1 cellular context compared by ENCODE assay signal in genomic region chr19:46017095-46017429, GRCh38.
A peak's percentile ranks its signal among the peaks of the same experiment; 100 is the strongest.
TF ChIP-seq lines count a peak whose summit lies in the region.

No MANE protein-coding gene starts in this region.

TF ChIP-seq in HepG2, 621 proteins besides CTCF, POLR2A, EP300 and RAD21:
- no peak for TF ChIP-seq ZNF282 (IDR thresholded peaks at IDR 0.05; ENCODE audit: partially characterized antibody)
- TF ChIP-seq KAT2B (IDR thresholded peaks at IDR 0.05; ENCODE audit: borderline replicate concordance, low read depth, low read length), result no peak
- TF ChIP-seq AHDC1 (CRISPR knock-in tag; IDR thresholded peaks at IDR 0.05; ENCODE audit: borderline replicate concordance), result no peak
- TF ChIP-seq NFYC (CRISPR knock-in tag; IDR thresholded peaks at IDR 0.05), result no peak
- no peak for TF ChIP-seq ZC3H4 (CRISPR knock-in tag; IDR thresholded peaks at IDR 0.05; ENCODE audit: borderline replicate concordance)
- TF ChIP-seq, protein P1, sequence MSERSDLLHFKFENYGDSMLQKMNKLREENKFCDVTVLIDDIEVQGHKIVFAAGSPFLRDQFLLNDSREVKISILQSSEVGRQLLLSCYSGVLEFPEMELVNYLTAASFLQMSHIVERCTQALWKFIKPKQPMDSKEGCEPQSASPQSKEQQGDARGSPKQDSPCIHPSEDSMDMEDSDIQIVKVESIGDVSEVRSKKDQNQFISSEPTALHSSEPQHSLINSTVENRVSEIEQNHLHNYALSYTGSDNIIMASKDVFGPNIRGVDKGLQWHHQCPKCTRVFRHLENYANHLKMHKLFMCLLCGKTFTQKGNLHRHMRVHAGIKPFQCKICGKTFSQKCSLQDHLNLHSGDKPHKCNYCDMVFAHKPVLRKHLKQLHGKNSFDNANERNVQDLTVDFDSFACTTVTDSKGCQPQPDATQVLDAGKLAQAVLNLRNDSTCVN (CRISPR knock-in tag; IDR thresholded peaks at IDR 0.05; ENCODE audit: borderline replicate concordance), result no peak
- peak; percentile 9 for TF ChIP-seq TEAD3 (CRISPR knock-in tag; optimal IDR thresholded peaks at IDR 0.05; ENCODE audit: borderline replicate concordance)
- no peak for TF ChIP-seq FIP1L1 (IDR thresholded peaks at IDR 0.05; ENCODE audit: borderline replicate concordance, insufficient read depth, low read depth, low read length)
TF ChIP-seq in HepG2: peak in this region for 1.
